In genomic region chr10:102451105-102451969, GRCh38 we compare ENCODE assay signal across 8 cellular contexts. TPM values are rescaled to one million over a fixed set of nuclear protein-coding genes. Genes with fewer than 3 reads are reported as not detected.
DNase-seq lines count a peak whose midpoint lies in the region; ATAC-seq and TF ChIP-seq lines count a peak whose summit lies in the region.

Gene C10orf95, minus strand, starts transcription at chr10:102451543. Its CDS starts 450 bp downstream, at chr10:102451093.

- no peaks in the 10 kb centered on the region for H3K9me2 ChIP-seq in HCT116 (ENCODE audit: insufficient read depth)

- no peaks in the 10 kb centered on the region for H3K9me3 Mint-ChIP-seq in activated T-helper 2 cell treated with anti-CD3 and anti-CD28 coated beads, Interferon-gamma antibody, Interleukin-2, Interleukin-4, amounts not matched to agents 10 μg/mL and 5 μg/mL and 100 μg/mL, durations not matched to agents 14 hours and 24 hours and 36 hours

- peak within 1 kb of the TSS; percentile 97 for H3K9ac ChIP-seq in HCT116 (ENCODE audit: low read length)

- TF ChIP-seq RAD21 in HCT116 (IDR thresholded peaks at IDR 0.05; ENCODE audit: low read depth) = no peak

- TF ChIP-seq EP300 in stomach (IDR thresholded peaks at IDR 0.05) = no peak

- peaks cover 26% of the 10 kb centered on the region for H3K36me3 Mint-ChIP-seq in activated T-helper 2 cell treated with anti-CD3 and anti-CD28 coated beads, Interferon-gamma antibody, Interleukin-2, Interleukin-4, amounts not matched to agents 10 μg/mL and 5 μg/mL and 100 μg/mL, durations not matched to agents 14 hours and 24 hours and 36 hours (ENCODE audit: low read depth)

- 16 to 20% (median 17%) methylated on average over 19 to 28 of the region's 28 CpGs for WGBS in stomach, 5 donors

- peaks cover 23% of the 10 kb centered on the region for H3K4me1 Mint-ChIP-seq in activated T-helper 2 cell treated with anti-CD3 and anti-CD28 coated beads, Interferon-gamma antibody, Interleukin-2, Interleukin-4, amounts not matched to agents 10 μg/mL and 5 μg/mL and 100 μg/mL, durations not matched to agents 14 hours and 24 hours and 36 hours (ENCODE audit: low read depth)

- H3K9me3 ChIP-seq in HCT116 (ENCODE audit: control insufficient read depth in 1 of 2, insufficient read depth in 1 of 2, low read depth in 1 of 2, low read length in 2 of 2) = no peaks in the 10 kb centered on the region
- no peaks in the 10 kb centered on the region for H3K9me3 ChIP-seq in stomach

- no peaks in the 10 kb centered on the region for H3K27me3 Mint-ChIP-seq in activated T-helper 2 cell treated with anti-CD3 and anti-CD28 coated beads, Interferon-gamma antibody, Interleukin-2, Interleukin-4, amounts not matched to agents 10 μg/mL and 5 μg/mL and 100 μg/mL, durations not matched to agents 14 hours and 24 hours and 36 hours (ENCODE audit: low read depth)

- CTCF ChIA-PET in HCT116 (lab: Charles Lee) = interaction anchor here (0.9 to 2.7 kb wide), 7 partner anchors 10 to 220 kb away, joined by 3 to 16 read pairs (median 3); partner anchors contain the start of genes CUEDC2 and FBXL15

- H3K4me3 ChIP-seq in HCT116 (replicated peaks in 1 of 2; ENCODE audit: low read depth in 1 of 2, low read length in 2 of 2) = peak within 1 kb of the TSS; percentile 72 to 100
- peak within 1 kb of the TSS; percentile 71 to 91 (median 82) for H3K4me3 ChIP-seq in stomach

- H3K4me3 Mint-ChIP-seq in activated T-helper 2 cell treated with anti-CD3 and anti-CD28 coated beads, Interferon-gamma antibody, Interleukin-2, Interleukin-4, amounts not matched to agents 10 μg/mL and 5 μg/mL and 100 μg/mL, durations not matched to agents 14 hours and 24 hours and 36 hours (ENCODE audit: low read depth) = peak within 1 kb of the TSS; percentile 86

- H3K79me2 ChIP-seq in HCT116 (ENCODE audit: insufficient read depth, low read length) = peaks cover 35% of the 10 kb centered on the region

- H3K36me3 ChIP-seq in HCT116 (ENCODE audit: control insufficient read depth in 1 of 2, insufficient read depth in 2 of 2, low read length in 2 of 2) (peaks cover 4 to 13% of the 10 kb centered on the region in 2 experiments; a peak in 2 of 4 replicates), stomach (peaks cover 0 to 12% (median 5%) of the 10 kb centered on the region in 4 donors)

- TSS peak; percentile 28 for BruUV-seq in HCT116 (replicated peaks; lab: Mats Ljungman, UMichigan)

- peak within 1 kb of the TSS; percentile 98 for H3K4me2 ChIP-seq in HCT116 (ENCODE audit: low read length)

- peak within 1 kb of the TSS; percentile 97 for H3K27ac ChIP-seq in 22Rv1
- H3K27ac ChIP-seq in HCT116 (ENCODE audit: low read depth, low read length) = peak within 1 kb of the TSS; percentile 98
- H3K27ac ChIP-seq in stomach = peak within 1 kb of the TSS; percentile 82 to 94 (median 92)

- H2AFZ ChIP-seq in HCT116 (ENCODE audit: low read depth, low read length, poor library complexity, severe bottlenecking) = no peak within 1 kb of the TSS

- DNase-seq in HCT116 (ENCODE audit: low read depth, low spot score) (no peak), islet precursor cell (peak; percentile 65), stomach (no peak), 8988T (no peak)
- DNase-seq in activated T-helper 2 cell treated with anti-CD3 and anti-CD28 coated beads, Interferon-gamma antibody, Interleukin-2, Interleukin-4, amounts not matched to agents 10 μg/mL and 5 μg/mL and 100 μg/mL, durations not matched to agents 14 hours and 24 hours and 36 hours (ENCODE audit: low spot score) = no peak

- ATAC-seq in HCT116 (peak; percentile 20), HG02798 (IDR thresholded peaks at IDR 0.05; ENCODE audit: poor library complexity, unreplicated experiment) (no peak), GM21825 (IDR thresholded peaks at IDR 0.05; ENCODE audit: unreplicated experiment) (no peak)

- TF ChIP-seq POLR2A in HCT116 (IDR thresholded peaks at IDR 0.05; ENCODE audit: borderline replicate concordance, extremely low read depth, insufficient read depth, insufficient read length) (no peak), stomach (IDR thresholded peaks at IDR 0.05) (no peak)

- peak within 1 kb of the TSS; percentile 80 for H3K27ac Mint-ChIP-seq in activated T-helper 2 cell treated with anti-CD3 and anti-CD28 coated beads, Interferon-gamma antibody, Interleukin-2, Interleukin-4, amounts not matched to agents 10 μg/mL and 5 μg/mL and 100 μg/mL, durations not matched to agents 14 hours and 24 hours and 36 hours

- peaks cover 28 to 38% of the 10 kb centered on the region in 2 experiments for H3K4me1 ChIP-seq in HCT116 (ENCODE audit: control insufficient read depth in 1 of 2, insufficient read depth in 2 of 2, low read length in 2 of 2)
- H3K4me1 ChIP-seq in stomach = peaks cover 0 to 55% (median 29%) of the 10 kb centered on the region in 4 donors

- RAD21 ChIA-PET in HCT116 (lab: Charles Lee; ENCODE audit: low non-redundant PET in 1 of 2, low total read pairs in 2 of 2, uncharacterized antibody in 2 of 2, unreplicated experiment in 2 of 2) = interaction anchor here in 1 of 2 experiments (1.0 to 1.6 kb wide), 2 partner anchors 29 to 132 kb away, joined by 3 to 4 read pairs; no protein-coding TSS in a partner anchor

- H3K27me3 ChIP-seq in HCT116 (ENCODE audit: insufficient read depth, low read length) = no peaks in the 10 kb centered on the region
- no peaks in the 10 kb centered on the region for H3K27me3 ChIP-seq in stomach

- POLR2A ChIA-PET in HCT116 (lab: Charles Lee) = interaction anchor here (0.7 to 6.1 kb wide), 8 partner anchors 10 to 193 kb away, joined by 3 to 39 read pairs (median 6); partner anchors contain the start of genes CUEDC2, FBXL15 and TRIM8

- intact Hi-C loops in HCT116 (cut with micrococcal nuclease) = loop anchor here (2.0 kb wide), 1 partner anchor 57 kb away; the partner anchor contains the start of gene NFKB2
- intact Hi-C loops in activated T-helper 2 cell treated with anti-CD3 and anti-CD28 coated beads, Interferon-gamma antibody, Interleukin-2, Interleukin-4, amounts not matched to agents 10 μg/mL and 5 μg/mL and 100 μg/mL, durations not matched to agents 14 hours and 24 hours and 36 hours (cut with micrococcal nuclease) = no loop called here
- intact Hi-C loops in stomach (cut with DNase I; ENCODE audit: low total_unique reads) = no loop called here

- TF ChIP-seq CTCF in 22Rv1 (IDR thresholded peaks at IDR 0.05) (no peak), HCT116 (IDR thresholded peaks at IDR 0.05 in 2 of 3, conservative IDR thresholded peaks at IDR 0.05 in 1 of 3; ENCODE audit: borderline replicate concordance in 1 of 3, insufficient read depth in 1 of 3, low read depth in 2 of 3, low read length in 2 of 3) (no peak), stomach (IDR thresholded peaks at IDR 0.05) (no peak)

- H4K20me1 ChIP-seq in HCT116 (ENCODE audit: insufficient read depth) = no peaks in the 10 kb centered on the region

TF ChIP-seq in HCT116, 20 proteins besides CTCF, POLR2A, EP300 and RAD21:
- TF ChIP-seq SP1 (IDR thresholded peaks at IDR 0.05; ENCODE audit: low read depth) (no peak), ZNF274 (IDR thresholded peaks at IDR 0.05; ENCODE audit: low read depth, low read length) (no peak), MAX (IDR thresholded peaks at IDR 0.05) (no peak), ZFX (IDR thresholded peaks at IDR 0.05) (no peak), EZH2phosphoT487 (IDR thresholded peaks at IDR 0.05; ENCODE audit: borderline replicate concordance) (no peak), YY1 (IDR thresholded peaks at IDR 0.05; ENCODE audit: extremely low read depth, insufficient replicate concordance, low read depth, low read length) (no peak), CEBPB (IDR thresholded peaks at IDR 0.05; ENCODE audit: low read depth) (no peak), TCF7L2 (IDR thresholded peaks at IDR 0.05; ENCODE audit: borderline replicate concordance, extremely low read depth, insufficient read depth, insufficient read length) (no peak), ATF3 (IDR thresholded peaks at IDR 0.05) (no peak), EGR1 (IDR thresholded peaks at IDR 0.05; ENCODE audit: low read depth) (no peak), SRF (IDR thresholded peaks at IDR 0.05; ENCODE audit: low read depth) (no peak)

RNA-seq across cellular contexts. Expression of gene C10orf95, which starts in this region (rescaled TPM):
- total RNA-seq in HCT116 (2021; ENCODE audit: unreplicated experiment) (2.1 TPM), stomach (1 to 10 TPM in 1 of 5 donors, not detected in 4; 8.0 TPM)
- 3.8 TPM in 2 replicates for polyA plus RNA-seq in HCT116 (2012)
- 0.32 TPM in 1 of 2 replicates, not detected in the other for total RNA-seq in activated T-helper 2 cell treated with anti-CD3 and anti-CD28 coated beads, Interferon-gamma antibody, Interleukin-2, Interleukin-4, amounts not matched to agents 10 μg/mL and 5 μg/mL and 100 μg/mL, durations not matched to agents 14 hours and 24 hours and 36 hours
- polyA plus RNA-seq in stomach = under 1 TPM; 0.46 to 0.62 (median 0.53) TPM
